In the genomic region with DNA sequence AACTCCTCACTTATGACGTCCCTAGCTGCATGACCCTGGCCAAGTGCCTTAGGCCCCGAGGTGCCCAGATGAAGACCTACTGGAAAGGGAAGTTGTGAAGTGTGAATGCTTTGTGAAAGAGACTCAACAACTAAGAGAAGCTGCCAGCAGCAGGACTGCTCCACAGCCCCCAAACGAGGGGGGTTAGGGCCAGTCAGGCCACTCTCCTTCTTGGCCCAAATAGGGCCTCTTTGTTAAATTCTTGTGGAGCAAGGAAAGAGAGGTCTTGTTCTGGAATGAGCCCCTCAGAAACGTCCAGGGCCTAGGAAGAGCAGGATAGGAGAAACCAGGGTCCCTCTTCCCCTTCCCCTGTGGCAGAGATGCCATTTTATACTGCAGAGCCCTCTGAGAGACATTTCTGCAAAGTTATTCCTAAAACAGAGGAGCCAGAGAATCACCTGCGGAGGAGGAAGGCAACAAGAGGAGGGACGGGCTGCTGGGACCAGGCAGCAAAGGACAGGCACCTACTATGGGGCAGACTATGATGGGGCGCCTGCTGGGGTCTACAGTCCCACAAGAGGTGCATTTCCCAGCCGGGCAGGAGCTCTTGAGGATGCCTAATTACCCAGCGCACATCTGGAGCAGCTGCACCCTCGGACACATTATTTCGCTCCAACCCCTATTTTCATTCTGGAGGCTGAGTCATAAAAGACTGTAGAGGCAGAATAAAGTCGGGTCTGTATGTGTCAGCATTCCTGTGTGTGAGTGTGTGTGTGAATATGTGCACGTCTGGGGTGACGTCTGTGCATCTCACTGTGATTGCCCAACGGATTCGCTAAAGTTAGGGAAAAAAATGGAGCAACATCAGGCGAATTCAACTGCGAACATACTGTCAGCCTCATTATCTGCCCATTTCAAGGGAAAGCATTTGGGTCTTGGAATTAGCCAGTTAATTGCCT, we compare ENCODE assay signal across 1 cellular context.
A peak's percentile ranks its signal among the peaks of the same experiment; 100 is the strongest.
TF ChIP-seq lines count a peak whose summit lies in the region.

No MANE protein-coding gene starts in this region.

TF ChIP-seq in K562, 482 proteins besides CTCF, POLR2A, EP300 and RAD21:
- TF ChIP-seq, protein P1, sequence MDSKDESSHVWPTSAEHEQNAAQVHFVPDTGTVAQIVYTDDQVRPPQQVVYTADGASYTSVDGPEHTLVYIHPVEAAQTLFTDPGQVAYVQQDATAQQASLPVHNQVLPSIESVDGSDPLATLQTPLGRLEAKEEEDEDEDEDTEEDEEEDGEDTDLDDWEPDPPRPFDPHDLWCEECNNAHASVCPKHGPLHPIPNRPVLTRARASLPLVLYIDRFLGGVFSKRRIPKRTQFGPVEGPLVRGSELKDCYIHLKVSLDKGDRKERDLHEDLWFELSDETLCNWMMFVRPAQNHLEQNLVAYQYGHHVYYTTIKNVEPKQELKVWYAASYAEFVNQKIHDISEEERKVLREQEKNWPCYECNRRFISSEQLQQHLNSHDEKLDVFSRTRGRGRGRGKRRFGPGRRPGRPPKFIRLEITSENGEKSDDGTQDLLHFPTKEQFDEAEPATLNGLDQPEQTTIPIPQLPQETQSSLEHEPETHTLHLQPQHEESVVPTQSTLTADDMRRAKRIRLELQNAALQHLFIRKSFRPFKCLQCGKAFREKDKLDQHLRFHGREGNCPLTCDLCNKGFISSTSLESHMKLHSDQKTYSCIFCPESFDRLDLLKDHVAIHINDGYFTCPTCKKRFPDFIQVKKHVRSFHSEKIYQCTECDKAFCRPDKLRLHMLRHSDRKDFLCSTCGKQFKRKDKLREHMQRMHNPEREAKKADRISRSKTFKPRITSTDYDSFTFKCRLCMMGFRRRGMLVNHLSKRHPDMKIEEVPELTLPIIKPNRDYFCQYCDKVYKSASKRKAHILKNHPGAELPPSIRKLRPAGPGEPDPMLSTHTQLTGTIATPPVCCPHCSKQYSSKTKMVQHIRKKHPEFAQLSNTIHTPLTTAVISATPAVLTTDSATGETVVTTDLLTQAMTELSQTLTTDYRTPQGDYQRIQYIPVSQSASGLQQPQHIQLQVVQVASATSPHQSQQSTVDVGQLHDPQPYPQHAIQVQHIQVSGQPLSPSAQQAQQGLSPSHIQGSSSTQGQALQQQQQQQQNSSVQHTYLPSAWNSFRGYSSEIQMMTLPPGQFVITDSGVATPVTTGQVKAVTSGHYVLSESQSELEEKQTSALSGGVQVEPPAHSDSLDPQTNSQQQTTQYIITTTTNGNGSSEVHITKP (IDR thresholded peaks at IDR 0.05; ENCODE audit: partially characterized antibody), result peak; percentile 76
- 0 out of 2 replicates have a peak, but pooled peaks have one; percentile 27 for TF ChIP-seq CEBPB (tag; IDR thresholded peaks at IDR 0.05)
- TF ChIP-seq ZNF316 (IDR thresholded peaks at IDR 0.05), result peak; percentile 40
- TF ChIP-seq, protein P2, sequence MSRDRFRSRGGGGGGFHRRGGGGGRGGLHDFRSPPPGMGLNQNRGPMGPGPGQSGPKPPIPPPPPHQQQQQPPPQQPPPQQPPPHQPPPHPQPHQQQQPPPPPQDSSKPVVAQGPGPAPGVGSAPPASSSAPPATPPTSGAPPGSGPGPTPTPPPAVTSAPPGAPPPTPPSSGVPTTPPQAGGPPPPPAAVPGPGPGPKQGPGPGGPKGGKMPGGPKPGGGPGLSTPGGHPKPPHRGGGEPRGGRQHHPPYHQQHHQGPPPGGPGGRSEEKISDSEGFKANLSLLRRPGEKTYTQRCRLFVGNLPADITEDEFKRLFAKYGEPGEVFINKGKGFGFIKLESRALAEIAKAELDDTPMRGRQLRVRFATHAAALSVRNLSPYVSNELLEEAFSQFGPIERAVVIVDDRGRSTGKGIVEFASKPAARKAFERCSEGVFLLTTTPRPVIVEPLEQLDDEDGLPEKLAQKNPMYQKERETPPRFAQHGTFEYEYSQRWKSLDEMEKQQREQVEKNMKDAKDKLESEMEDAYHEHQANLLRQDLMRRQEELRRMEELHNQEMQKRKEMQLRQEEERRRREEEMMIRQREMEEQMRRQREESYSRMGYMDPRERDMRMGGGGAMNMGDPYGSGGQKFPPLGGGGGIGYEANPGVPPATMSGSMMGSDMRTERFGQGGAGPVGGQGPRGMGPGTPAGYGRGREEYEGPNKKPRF (IDR thresholded peaks at IDR 0.05; ENCODE audit: low read depth, low read length), result no peak
